In the genomic region with DNA sequence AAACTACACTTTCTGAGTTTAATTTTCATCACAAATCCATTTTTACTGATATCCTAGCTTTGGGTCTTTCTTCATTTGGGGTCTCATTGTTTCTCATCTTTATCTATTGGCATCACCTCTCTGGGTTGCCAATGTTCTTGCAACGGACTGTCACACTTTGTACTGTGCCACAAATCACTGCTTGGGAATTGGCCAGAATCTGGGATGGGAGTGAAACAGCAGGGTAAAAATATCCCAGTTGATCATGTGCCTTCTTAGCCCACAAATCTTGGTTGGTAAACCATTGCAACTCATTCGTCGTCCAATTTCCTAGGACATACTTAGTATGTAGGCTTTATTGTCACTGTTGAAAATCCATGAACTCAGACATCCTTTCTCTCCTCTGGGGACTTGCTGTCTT, we compare ENCODE assay signal across 23 cellular contexts.
"Had no signal": no experiment of that assay in that cellular context is flagged by ENCODE, and none has a peak within 500 bp of the region (broad histone marks: within the 10 kb centered on the region; RNA-seq: fewer than 3 reads in every experiment).

No MANE protein-coding gene starts in this region.

- H3K4me3 ChIP-seq: colonic mucosa, dorsolateral prefrontal cortex, lung, sigmoid colon, stomach, thyroid gland, upper lobe of right lung had no signal

- DNase-seq: activated B cell treated with CpG ODN at 0.5 μM for 24 hours; activated CD4-positive, alpha-beta T cell treated with anti-CD3 and anti-CD28 coated beads for 36 hours; activated CD8-positive, alpha-beta T cell treated with anti-CD3 and anti-CD28 coated beads, Interleukin-2, amount 10 ng/mL, durations not matched to agents 7 days and 5 days; activated naive CD4-positive, alpha-beta T cell; activated T-cell treated with anti-CD3 and anti-CD28 coated beads for 4 hours; activated T-cell treated with anti-CD3 and anti-CD28 coated beads, Interleukin-2, amount 50 U/mL, for 72 hours; anterior cingulate cortex; cerebellar nuclear complex; colonic mucosa; dorsolateral prefrontal cortex; head of caudate nucleus; naive thymus-derived CD4-positive, alpha-beta T cell; sigmoid colon; stimulated activated CD4-positive, alpha-beta T cell treated with anti-CD3 and anti-CD28 coated beads, Interleukin-15, amount 100 ng/mL, for 24 hours; stimulated activated CD4-positive, alpha-beta T cell treated with anti-CD3 and anti-CD28 coated beads, Interleukin-2, amount 100 ng/mL, for 24 hours; stimulated activated naive B cell treated with anti-CD40 and anti-IgM and Interleukin-4, amounts not matched to agents 10 μg/mL and 1 μg/mL and 100 μg/mL, for 72 hours; stomach; T-helper 2 cell; thyroid gland; upper lobe of right lung had no signal

- H3K27ac ChIP-seq: colonic mucosa, dorsolateral prefrontal cortex, sigmoid colon, stomach, thyroid gland, upper lobe of right lung had no signal

- ATAC-seq: activated CD4-positive, alpha-beta T cell treated with anti-CD3 and anti-CD28 coated beads for 36 hours; activated CD8-positive, alpha-beta T cell treated with anti-CD3 and anti-CD28 coated beads, Interleukin-2, amount 10 ng/mL, durations not matched to agents 7 days and 5 days; activated T-cell treated with anti-CD3 and anti-CD28 coated beads, Interleukin-2, amount 50 U/mL, for 72 hours; left lobe of liver; naive thymus-derived CD4-positive, alpha-beta T cell; SK-N-SH treated with all-trans-retinoic acid at 6 μM for 48 hours; stimulated activated naive B cell treated with anti-CD40 and anti-IgM and Interleukin-4, amounts not matched to agents 10 μg/mL and 1 μg/mL and 100 μg/mL, for 72 hours; upper lobe of right lung had no signal

- H3K9me3 ChIP-seq: colonic mucosa, sigmoid colon, thyroid gland, upper lobe of right lung had no signal

- H3K36me3 ChIP-seq: colonic mucosa, sigmoid colon, stomach, thyroid gland, upper lobe of right lung had no signal

- H3K4me1 ChIP-seq: colonic mucosa, sigmoid colon, stomach, thyroid gland, upper lobe of right lung had no signal

- H3K27me3 ChIP-seq: colonic mucosa, dorsolateral prefrontal cortex, sigmoid colon, stomach, thyroid gland, upper lobe of right lung had no signal
